Comparison of ENCODE assay signal across 8 cellular contexts in the genomic region with DNA sequence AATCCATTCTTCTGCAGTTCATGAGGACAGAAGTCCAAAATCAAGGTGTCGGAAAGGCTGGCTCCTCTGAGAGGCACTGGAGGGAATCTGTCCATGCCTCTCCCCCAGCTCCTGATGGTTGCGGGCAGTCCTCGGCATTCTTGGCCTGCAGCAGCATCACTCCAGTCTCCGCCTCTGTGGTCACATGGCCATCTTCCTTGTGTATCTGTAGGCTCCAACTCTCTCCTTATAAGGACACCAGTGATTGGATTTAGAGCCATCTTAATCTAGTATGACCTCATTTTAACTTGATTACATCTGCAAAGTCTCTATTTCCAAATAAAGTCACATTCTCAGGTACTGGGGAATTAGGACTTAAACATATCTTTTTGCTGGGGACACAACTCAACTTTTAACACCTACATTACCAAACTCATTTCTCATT. TPM values are rescaled to one million over a fixed set of nuclear protein-coding genes. Genes with fewer than 3 reads are reported as not detected.
DNase-seq lines count a peak whose midpoint lies in the region; ATAC-seq and TF ChIP-seq lines count a peak whose summit lies in the region.

No MANE protein-coding gene starts in this region.

- no peak overlapping the region for H3K9ac ChIP-seq in subcutaneous abdominal adipose tissue (ENCODE audit: low read length in 5 of 5)

- CTCF ChIA-PET in MCF 10A (lab: Yijun Ruan, JAX) = interaction anchor here (0.7 to 2.2 kb wide), 4 partner anchors 20 to 215 kb away, joined by 3 to 7 read pairs (median 4); no protein-coding TSS in a partner anchor

- H3K4me3 Mint-ChIP-seq in MCF 10A (ENCODE audit: unreplicated experiment) = no peak overlapping the region

- no peaks in the 10 kb centered on the region for H3K9me3 ChIP-seq in subcutaneous abdominal adipose tissue (ENCODE audit: control insufficient read depth in 5 of 5, low read length in 5 of 5)

- no TSS peak for BruUV-seq in MCF 10A (replicated peaks; lab: Mats Ljungman, UMichigan)

- intact Hi-C loops in MCF 10A (cut with micrococcal nuclease) = loop anchor here (10.0 kb wide), 1 partner anchor 353 kb away; the partner anchor contains the start of genes HTD2 and RPP14

- POLR2A ChIA-PET in MCF 10A (lab: Yijun Ruan, JAX) = interaction anchor here (0.6 to 3.2 kb wide), 5 partner anchors 10 to 33 kb away, joined by 3 to 12 read pairs (median 4); no protein-coding TSS in a partner anchor

- H3K27ac ChIP-seq in subcutaneous abdominal adipose tissue (ENCODE audit: low read depth, low read length) = peak overlapping the region; percentile 73

- H3K4me3 ChIP-seq in subcutaneous abdominal adipose tissue (ENCODE audit: low read depth in 1 of 5, low read length in 5 of 5) = peak overlapping the region in 1 of 5 donors; percentile 24

- H3K4me1 Mint-ChIP-seq in MCF 10A (ENCODE audit: insufficient read depth, unreplicated experiment) = peaks cover 22% of the 10 kb centered on the region

- H3K9me3 Mint-ChIP-seq in MCF 10A (ENCODE audit: unreplicated experiment) = no peaks in the 10 kb centered on the region

- H3K27me3 ChIP-seq in subcutaneous abdominal adipose tissue (ENCODE audit: control insufficient read depth in 5 of 5, insufficient read depth in 4 of 5, low read length in 5 of 5) = no peaks in the 10 kb centered on the region

- no peaks in the 10 kb centered on the region for H3K27me3 Mint-ChIP-seq in MCF 10A (ENCODE audit: insufficient read depth, unreplicated experiment)

- no peak for ATAC-seq in HG03108 (IDR thresholded peaks at IDR 0.05; ENCODE audit: unreplicated experiment)

- no peaks in the 10 kb centered on the region for H3K36me3 ChIP-seq in subcutaneous abdominal adipose tissue (ENCODE audit: control insufficient read depth in 5 of 5, insufficient read depth in 5 of 5, low read length in 5 of 5)

- H3K36me3 Mint-ChIP-seq in MCF 10A (ENCODE audit: insufficient read depth, unreplicated experiment) = peaks cover 4% of the 10 kb centered on the region

- TF ChIP-seq CTCF in MCF 10A (IDR thresholded peaks at IDR 0.05; ENCODE audit: unreplicated experiment) = no peak

- peak; percentile 72 for DNase-seq in HK-2 (ENCODE audit: unreplicated experiment)
- peak; percentile 56 for DNase-seq in MCF 10A (ENCODE audit: unreplicated experiment)
- peak; percentile 94 for DNase-seq in kidney glomerular epithelial cell (lab: John Stamatoyannopoulos, UW)
- no peak for DNase-seq in NK-92 treated with Interleukin-12 subunit alpha and Interleukin-12 subunit beta, amount 100 ng/mL, for 24 hours (lab: John Stamatoyannopoulos, UW)
- no peak for DNase-seq in NCI-H146 treated with DMSO at 0.1 percent for 48 hours (lab: John Stamatoyannopoulos, UW; ENCODE audit: unreplicated experiment)
- DNase-seq in SW 1271 (lab: John Stamatoyannopoulos, UW) = no peak

- peaks cover 5 to 37% (median 28%) of the 10 kb centered on the region in 5 donors for H3K4me1 ChIP-seq in subcutaneous abdominal adipose tissue (ENCODE audit: control insufficient read depth in 5 of 5, insufficient read depth in 5 of 5, low read length in 5 of 5)

- H3K27ac Mint-ChIP-seq in MCF 10A (ENCODE audit: low read depth, unreplicated experiment) = no peak overlapping the region

RNA-seq across cellular contexts. Expression of gene FLNB, which starts 56.0 kb away (rescaled TPM):
- 580 and 593 TPM in 2 replicates for total RNA-seq in MCF 10A (2022)

Comparison
In these comparisons a context has a peak if more than half of its experiments do, and no peak if none do; other contexts are left out.
1. DNase-seq: peak in HK-2 (single experiment), MCF 10A (single experiment) and kidney glomerular epithelial cell (single experiment); none in NK-92 treated with Interleukin-12 subunit alpha and Interleukin-12 subunit beta, amount 100 ng/mL, for 24 hours (single experiment), NCI-H146 treated with DMSO at 0.1 percent for 48 hours (single experiment) and SW 1271 (0 of 2).